ENCODE assay signal across 8 cellular contexts in genomic region chr17:1058423-1059130, GRCh38.
DNase-seq lines count a peak whose midpoint lies in the region; ATAC-seq, FAIRE-seq and TF ChIP-seq lines count a peak whose summit lies in the region.

No MANE protein-coding gene starts in this region.

- DNase-seq in A549 (ENCODE audit: low read depth in 1 of 2, low spot score in 1 of 2) (peak; percentile 73 to 76), HCEC 1CT (peak; percentile 31), astrocyte (ENCODE audit: low read depth) (no peak), right lobe of liver (peak; percentile 50 to 68 (median 59)), type B pancreatic cell (ENCODE audit: extremely low spot score, unreplicated experiment) (no peak), uterus (no peak), SIG-M5 treated with dmso at 0.1 percent for 504 hours (lab: John Stamatoyannopoulos, UW; ENCODE audit: unreplicated experiment) (no peak)

- intact Hi-C loops in right lobe of liver (cut with DNase I) (loop anchor here in 1 of 2 donors (10.0 kb wide), 1 partner anchor 264 kb away; no protein-coding TSS in a partner anchor), uterus (cut with DNase I; ENCODE audit: low total_unique reads) (no loop called here)

- H3K4me2 ChIP-seq in A549 (no peak overlapping the region), astrocyte (ENCODE audit: low read length) (no peak overlapping the region)

- CTCF ChIA-PET in A549 (lab: Yijun Ruan, JAX) = interaction anchor here (0.6 to 9.2 kb wide), 52 partner anchors 9 to 647 kb away, joined by 3 to 177 read pairs (median 6); no protein-coding TSS in a partner anchor

- H3K27me3 Mint-ChIP-seq in astrocyte (ENCODE audit: low read depth, unreplicated experiment) (no peaks in the 10 kb centered on the region), type B pancreatic cell (no peaks in the 10 kb centered on the region)

- H3K27ac ChIP-seq in A549 (peak overlapping the region in 1 of 2 experiments; percentile 19; a peak in 1 of 6 replicates), astrocyte (ENCODE audit: low read depth, low read length) (no peak overlapping the region), right lobe of liver (no peak overlapping the region), uterus (no peak overlapping the region)

- H3K79me2 ChIP-seq in astrocyte (ENCODE audit: insufficient read depth, low read length) = no peaks in the 10 kb centered on the region

- H3K9me3 ChIP-seq in A549 (no peaks in the 10 kb centered on the region), astrocyte (ENCODE audit: insufficient read depth, low read depth, low read length) (no peaks in the 10 kb centered on the region), right lobe of liver (no peaks in the 10 kb centered on the region), uterus (no peaks in the 10 kb centered on the region)

- peaks cover 53% of the 10 kb centered on the region for H4K20me1 ChIP-seq in astrocyte (ENCODE audit: insufficient read depth, low read length)

- TF ChIP-seq CTCF in A549 (IDR thresholded peaks at IDR 0.05) = peak; percentile 88
- TF ChIP-seq CTCF in astrocyte (IDR thresholded peaks at IDR 0.05; ENCODE audit: insufficient read depth, low read depth, low read length) = no peak
- peak; percentile 31 to 51 (median 39) for TF ChIP-seq CTCF in right lobe of liver (IDR thresholded peaks at IDR 0.05)
- peak; percentile 64 for TF ChIP-seq CTCF in type B pancreatic cell (conservative IDR thresholded peaks at IDR 0.05)
- peak in 1 of 4 experiments; percentile 14 for TF ChIP-seq CTCF in uterus (IDR thresholded peaks at IDR 0.05)

- POLR2A ChIA-PET in A549 (lab: Yijun Ruan, JAX) = interaction anchor here (0.6 to 1.0 kb wide), 2 partner anchors 89 to 656 kb away, joined by 4 to 7 read pairs; no protein-coding TSS in a partner anchor

- peaks cover 30% of the 10 kb centered on the region for H3K36me3 ChIP-seq in astrocyte (ENCODE audit: insufficient read depth, low read length)
- peaks cover 0 to 7% (median 0%) of the 10 kb centered on the region in 4 donors for H3K36me3 ChIP-seq in right lobe of liver
- H3K36me3 ChIP-seq in uterus = no peaks in the 10 kb centered on the region

- no peak overlapping the region for H3K4me3 ChIP-seq in A549
- H3K4me3 ChIP-seq in astrocyte (ENCODE audit: insufficient read depth, low read depth, low read length) = no peak overlapping the region
- no peak overlapping the region for H3K4me3 ChIP-seq in right lobe of liver
- H3K4me3 ChIP-seq in uterus = no peak overlapping the region

- no peaks in the 10 kb centered on the region for H3K27me3 ChIP-seq in astrocyte (ENCODE audit: insufficient read depth, low read length)
- no peaks in the 10 kb centered on the region for H3K27me3 ChIP-seq in right lobe of liver
- no peaks in the 10 kb centered on the region for H3K27me3 ChIP-seq in uterus

- ATAC-seq in A549 = peak; percentile 58 to 73
- peak; percentile 19; the same call in 1 of the 3 replicates for ATAC-seq in SK-N-SH treated with all-trans-retinoic acid at 6 μM for 48 hours
- ATAC-seq in right lobe of liver = peak; percentile 33 to 75 (median 40)

- H3K9me3 Mint-ChIP-seq in astrocyte (ENCODE audit: unreplicated experiment) (no peaks in the 10 kb centered on the region), type B pancreatic cell (no peaks in the 10 kb centered on the region)

- peaks cover 4% of the 10 kb centered on the region for H3K4me1 Mint-ChIP-seq in astrocyte (ENCODE audit: low read depth, unreplicated experiment)
- H3K4me1 Mint-ChIP-seq in type B pancreatic cell (ENCODE audit: unreplicated experiment) = peaks cover 9% of the 10 kb centered on the region

- WGBS in A549 (ENCODE audit: missing lambda C conversion rate) = 82% methylated on average over 15 of the region's 18 CpGs
- 75% methylated on average over 8 of the region's 18 CpGs for WGBS in right lobe of liver (ENCODE audit: insufficient coverage, low coverage, low lambda C conversion rate, missing lambda C conversion rate)

- H3K27ac Mint-ChIP-seq in astrocyte (ENCODE audit: unreplicated experiment) = peak overlapping the region; percentile 75
- H3K27ac Mint-ChIP-seq in type B pancreatic cell = no peak overlapping the region

- peak; percentile 88 to 89 for TF ChIP-seq RAD21 in A549 (conservative IDR thresholded peaks at IDR 0.05 in 1 of 2, IDR thresholded peaks at IDR 0.05 in 1 of 2)

- TF ChIP-seq EP300 in A549 (IDR thresholded peaks at IDR 0.05) = no peak

- no peak overlapping the region for H2AFZ ChIP-seq in astrocyte (ENCODE audit: low read depth, low read length)

- H3K36me3 Mint-ChIP-seq in astrocyte (ENCODE audit: low read depth, unreplicated experiment) (peaks cover 33% of the 10 kb centered on the region), type B pancreatic cell (peaks cover 24% of the 10 kb centered on the region)

- TF ChIP-seq POLR2A in A549 (IDR thresholded peaks at IDR 0.05; ENCODE audit: low read length) (no peak), right lobe of liver (IDR thresholded peaks at IDR 0.05) (no peak), uterus (IDR thresholded peaks at IDR 0.05) (no peak)

- no peak overlapping the region for H3K9ac ChIP-seq in astrocyte (ENCODE audit: low read length)

- H3K4me3 Mint-ChIP-seq in astrocyte (ENCODE audit: unreplicated experiment) (no peak overlapping the region), type B pancreatic cell (no peak overlapping the region)

- H3K4me1 ChIP-seq in A549 (peaks cover 11% of the 10 kb centered on the region), astrocyte (ENCODE audit: insufficient read depth, low read length) (peaks cover 6% of the 10 kb centered on the region), right lobe of liver (no peaks in the 10 kb centered on the region), uterus (no peaks in the 10 kb centered on the region)

- FAIRE-seq in A549 (lab: Jason Lieb, UNC) = no peak
- no peak for FAIRE-seq in astrocyte (lab: Jason Lieb, UNC)

TF ChIP-seq in A549, 52 proteins besides CTCF, POLR2A, EP300 and RAD21:
- TF ChIP-seq SMC3 (IDR thresholded peaks at IDR 0.05) (peak; percentile 75), RCOR1 (IDR thresholded peaks at IDR 0.05; ENCODE audit: low read depth, low read length) (no peak), CHD2 (IDR thresholded peaks at IDR 0.05; ENCODE audit: low read length, partially characterized antibody) (no peak), PHF8 (IDR thresholded peaks at IDR 0.05; ENCODE audit: borderline replicate concordance, low read depth) (no peak)

TF ChIP-seq in SK-N-SH treated with all-trans-retinoic acid at 6 μM for 48 hours, 23 proteins besides CTCF, POLR2A, EP300 and RAD21:
- no peak for TF ChIP-seq OSR1 (CRISPR knock-in tag; IDR thresholded peaks at IDR 0.05)
TF ChIP-seq in SK-N-SH treated with all-trans-retinoic acid at 6 μM for 48 hours: peak in this region for 0.

Comparison
In these comparisons a context has a peak if more than half of its experiments do, and no peak if none do; other contexts are left out.
1. DNase-seq: peak in A549 (2 of 2), HCEC 1CT (single experiment) and right lobe of liver (3 of 3); none in astrocyte (single experiment), type B pancreatic cell (single experiment), uterus (0 of 2) and SIG-M5 treated with dmso at 0.1 percent for 504 hours (single experiment).
2. Peak in every context shown above with its lines, with median percentiles within 50 percentile points of each other: ATAC-seq.